Comparison of ENCODE assay signal across 10 cellular contexts in the genomic region with DNA sequence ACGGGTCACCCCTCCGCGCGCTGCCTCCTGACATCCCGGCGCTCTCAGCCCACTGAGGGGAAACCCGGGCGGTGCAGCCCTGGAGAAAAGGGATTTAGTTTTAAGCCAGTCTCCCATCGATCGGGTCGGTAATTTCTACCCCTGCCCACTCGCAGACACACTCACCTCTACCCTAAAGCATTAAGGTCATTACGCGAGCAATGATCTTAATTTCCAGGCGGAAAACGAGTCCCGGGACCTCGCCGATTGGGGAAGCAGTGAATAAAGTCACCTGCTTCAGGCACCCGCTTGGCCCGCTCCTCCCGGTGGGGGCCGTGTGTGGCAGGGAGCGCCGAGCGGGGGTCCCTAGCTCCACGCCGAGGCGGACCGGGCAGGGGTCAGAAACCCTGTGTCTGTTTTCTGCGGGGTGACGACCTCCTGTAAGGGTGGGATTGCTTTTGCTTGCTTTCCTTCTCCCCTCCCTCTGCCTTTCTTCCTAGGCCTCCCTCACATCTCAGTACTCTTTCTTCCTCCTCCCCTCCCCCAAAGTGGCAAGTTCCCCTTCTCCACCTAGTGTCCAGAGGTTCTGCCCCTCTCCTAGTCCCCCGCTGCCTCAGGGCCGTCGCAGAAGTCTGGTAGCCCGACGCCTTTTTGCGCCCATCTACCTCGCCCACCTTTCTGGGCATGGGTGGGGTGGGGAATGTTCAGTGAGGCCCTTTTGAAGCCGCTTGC.
A peak's percentile ranks its signal among the peaks of the same experiment; 100 is the strongest.
DNase-seq lines count a peak whose midpoint lies in the region; ATAC-seq and TF ChIP-seq lines count a peak whose summit lies in the region.
"Had no signal": no experiment of that assay in that cellular context is flagged by ENCODE, and none has a peak within 500 bp of the region (broad histone marks: within the 10 kb centered on the region; RNA-seq: fewer than 3 reads in every experiment).

No MANE protein-coding gene starts in this region.

- no peak overlapping the region for H3K27ac Mint-ChIP-seq in naive thymus-derived CD4-positive, alpha-beta T cell

- H4K91ac ChIP-seq in neuronal stem cell (ENCODE audit: low read depth, low read length, poor library complexity), result no peak overlapping the region

- H3K9me3 Mint-ChIP-seq in naive thymus-derived CD4-positive, alpha-beta T cell, result peaks cover 0 to 18% (median 3%) of the 10 kb centered on the region in 11 donors

- H3K4me2 ChIP-seq in fibroblast of lung (ENCODE audit: extremely low read depth, insufficient read depth, low read length) (peak overlapping the region; percentile 99), neuronal stem cell (ENCODE audit: insufficient read depth, low read length, poor library complexity, severe bottlenecking) (peak overlapping the region; percentile 83)

- peak overlapping the region; percentile 60 for H3K4me3 ChIP-seq in AG04449 (ENCODE audit: low read depth, low read length)
- peak overlapping the region; percentile 53 to 75 (median 63) for H3K4me3 ChIP-seq in fibroblast of lung (replicated peaks in 1 of 4; ENCODE audit: control extremely low read depth in 1 of 4, insufficient read depth in 1 of 4, low read depth in 3 of 4, low read length in 4 of 4)
- peak overlapping the region; percentile 43 to 68 for H3K4me3 ChIP-seq in neuronal stem cell (ENCODE audit: low read length in 2 of 2)
- no peak overlapping the region for H3K4me3 ChIP-seq in naive thymus-derived CD4-positive, alpha-beta T cell (ENCODE audit: low read length)

- H3K4me3 Mint-ChIP-seq in naive thymus-derived CD4-positive, alpha-beta T cell, result peak overlapping the region in 2 of 10 donors; percentile 41 to 45

- H3K18ac ChIP-seq in neuronal stem cell (ENCODE audit: low read length), result peak overlapping the region; percentile 78

- no peaks in the 10 kb centered on the region for H4K20me1 ChIP-seq in fibroblast of lung (ENCODE audit: control insufficient read depth, extremely low read depth, insufficient read depth, low read length)

- H3K79me2 ChIP-seq in fibroblast of lung (ENCODE audit: control insufficient read depth, insufficient read depth, low read length), result peaks cover 42% of the 10 kb centered on the region

- peak overlapping the region; percentile 91 for H3K27ac ChIP-seq in fibroblast of lung (ENCODE audit: insufficient read depth, low read length)
- H3K27ac ChIP-seq in neuronal stem cell (replicated peaks; ENCODE audit: low read length), result no peak overlapping the region
- no peak overlapping the region for H3K27ac ChIP-seq in naive thymus-derived CD4-positive, alpha-beta T cell (ENCODE audit: low read depth, low read length)

- H3K9me3 ChIP-seq in fibroblast of lung (ENCODE audit: control insufficient read depth, insufficient read depth, low read depth, low read length) (no peaks in the 10 kb centered on the region), neuronal stem cell (replicated peaks in 1 of 2; ENCODE audit: control insufficient read depth in 2 of 2, insufficient read depth in 1 of 2, low read depth in 1 of 2, low read length in 2 of 2) (peaks cover 0 to 8% of the 10 kb centered on the region in 2 donors)
- no peaks in the 10 kb centered on the region for H3K9me3 ChIP-seq in naive thymus-derived CD4-positive, alpha-beta T cell (ENCODE audit: control insufficient read depth in 2 of 3, low read length in 3 of 3)

- H3K9ac ChIP-seq in fibroblast of lung (ENCODE audit: insufficient read depth, low read length), result peak overlapping the region; percentile 63
- H3K9ac ChIP-seq in neuronal stem cell (ENCODE audit: low read depth, low read length, poor library complexity), result peak overlapping the region; percentile 61

- no peak overlapping the region for H3K4ac ChIP-seq in neuronal stem cell (ENCODE audit: low read length)

- CTCF ChIA-PET in AG04449 (lab: Yijun Ruan, JAX), result interaction anchor here (1.1 to 6.7 kb wide), 5 partner anchors 88 to 1263 kb away, joined by 3 to 62 read pairs (median 5); partner anchors contain the start of gene MEIS1
- CTCF ChIA-PET in naive thymus-derived CD4-positive, alpha-beta T cell (lab: Charles Lee), result no interaction called here

- intact Hi-C loops in naive thymus-derived CD4-positive, alpha-beta T cell (cut with micrococcal nuclease), result loop anchor here in 1 of 2 donors (2.0 kb wide), 1 partner anchor 143 kb away; the partner anchor contains the start of gene MEIS1

- H3K23ac ChIP-seq in neuronal stem cell (ENCODE audit: low read depth, low read length, poor library complexity), result peak overlapping the region; percentile 35

- DNase-seq in AG04449 (ENCODE audit: low read depth, low spot score) (no peak), NCI-H82 treated with DMSO at 0.1 percent for 48 hours (lab: John Stamatoyannopoulos, UW; ENCODE audit: unreplicated experiment) (peak; percentile 44), fibroblast of lung (ENCODE audit: low read depth in 2 of 2) (peak in 1 of 2 donors; percentile 72), neuronal stem cell (ENCODE audit: low spot score) (no peak), putamen (ENCODE audit: low spot score) (no peak), foreskin melanocyte (no peak)
- no peak for DNase-seq in naive thymus-derived CD4-positive, alpha-beta T cell
- DNase-seq: effector CD4-positive, alpha-beta T cell; Karpas-422 had no signal

- H3K36me3 Mint-ChIP-seq in naive thymus-derived CD4-positive, alpha-beta T cell, result peaks cover 0 to 6% (median 0%) of the 10 kb centered on the region in 5 donors

- H3K36me3 ChIP-seq in fibroblast of lung (ENCODE audit: control insufficient read depth, insufficient read depth, low read length) (no peaks in the 10 kb centered on the region), neuronal stem cell (replicated peaks in 1 of 2; ENCODE audit: control insufficient read depth in 2 of 2, insufficient read depth in 2 of 2, low read length in 2 of 2) (peaks cover 0 to under 1% of the 10 kb centered on the region in 2 donors)
- no peaks in the 10 kb centered on the region for H3K36me3 ChIP-seq in naive thymus-derived CD4-positive, alpha-beta T cell (ENCODE audit: control insufficient read depth in 2 of 3, insufficient read depth in 3 of 3, low read length in 3 of 3)

- H2AK5ac ChIP-seq in neuronal stem cell (ENCODE audit: low read depth, low read length), result peak overlapping the region; percentile 49

- H2BK120ac ChIP-seq in neuronal stem cell (ENCODE audit: low read depth, low read length), result peak overlapping the region; percentile 78

- H3K79me1 ChIP-seq in neuronal stem cell (ENCODE audit: low read depth, low read length), result no peaks in the 10 kb centered on the region

- no peak for ATAC-seq in GM18868 (IDR thresholded peaks at IDR 0.05; ENCODE audit: unreplicated experiment)
- ATAC-seq in naive thymus-derived CD4-positive, alpha-beta T cell, result no peak

- H2BK12ac ChIP-seq in neuronal stem cell (ENCODE audit: low read length), result no peak overlapping the region

- peak overlapping the region; percentile 9 for H2BK15ac ChIP-seq in neuronal stem cell (ENCODE audit: low read length)

- no peaks in the 10 kb centered on the region for H3K27me3 ChIP-seq in fibroblast of lung (ENCODE audit: control insufficient read depth, insufficient read depth, low read length)
- H3K27me3 ChIP-seq in neuronal stem cell (ENCODE audit: control insufficient read depth in 3 of 3, insufficient read depth in 3 of 3, low read depth in 1 of 3, low read length in 3 of 3), result peaks cover 7 to 63% (median 40%) of the 10 kb centered on the region in 3 experiments
- H3K27me3 ChIP-seq in naive thymus-derived CD4-positive, alpha-beta T cell (ENCODE audit: control insufficient read depth in 2 of 2, insufficient read depth in 2 of 2, low read length in 2 of 2), result no peaks in the 10 kb centered on the region

- H3K4me1 ChIP-seq in fibroblast of lung (ENCODE audit: control insufficient read depth, extremely low read depth, insufficient read depth, low read length) (peaks cover 6% of the 10 kb centered on the region), neuronal stem cell (ENCODE audit: control insufficient read depth in 2 of 2, insufficient read depth in 1 of 2, low read depth in 1 of 2, low read length in 2 of 2) (peaks cover 12 to 29% of the 10 kb centered on the region in 2 donors)
- no peaks in the 10 kb centered on the region for H3K4me1 ChIP-seq in naive thymus-derived CD4-positive, alpha-beta T cell (ENCODE audit: control insufficient read depth in 2 of 2, insufficient read depth in 2 of 2, low read length in 2 of 2)

- WGBS in neuronal stem cell (ENCODE audit: extremely low coverage in 2 of 2, insufficient read length in 2 of 2, insufficient replicate concordance in 1 of 2), 2 donors, result no CpG with 5 or more reads among the region's 40 CpGs

- TF ChIP-seq CTCF in AG04449 (IDR thresholded peaks at IDR 0.05; ENCODE audit: insufficient read depth, low read length, missing control alignments) (no peak), fibroblast of lung (conservative IDR thresholded peaks at IDR 0.05 in 1 of 2, IDR thresholded peaks at IDR 0.05 in 1 of 2; ENCODE audit: low read depth in 1 of 2, low read length in 2 of 2) (no peak)

- H4K8ac ChIP-seq in neuronal stem cell (ENCODE audit: low read depth, low read length), result no peak overlapping the region

- peak overlapping the region; percentile 26 for H2AFZ ChIP-seq in fibroblast of lung (ENCODE audit: low read length)
- peak overlapping the region; percentile 91 for H2AFZ ChIP-seq in neuronal stem cell (ENCODE audit: low read length)

- H2BK5ac ChIP-seq in neuronal stem cell (ENCODE audit: low read length), result peak overlapping the region; percentile 67

- H3K14ac ChIP-seq in neuronal stem cell (ENCODE audit: low read length), result no peak overlapping the region

- H3K4me1 Mint-ChIP-seq in naive thymus-derived CD4-positive, alpha-beta T cell, result peaks cover 0 to 19% (median 15%) of the 10 kb centered on the region in 7 donors

- peaks cover 55 to 73% (median 63%) of the 10 kb centered on the region in 5 donors for H3K27me3 Mint-ChIP-seq in naive thymus-derived CD4-positive, alpha-beta T cell

- POLR2A ChIA-PET in AG04449 (lab: Yijun Ruan, JAX), result interaction anchor here (0.9 to 2.7 kb wide), 2 partner anchors 83 to 143 kb away, joined by 3 to 13 read pairs; partner anchors contain the start of gene MEIS1
- POLR2A ChIA-PET in naive thymus-derived CD4-positive, alpha-beta T cell (lab: Charles Lee), result no interaction called here
